ENCODE assay signal across 1 cellular context in the genomic region with DNA sequence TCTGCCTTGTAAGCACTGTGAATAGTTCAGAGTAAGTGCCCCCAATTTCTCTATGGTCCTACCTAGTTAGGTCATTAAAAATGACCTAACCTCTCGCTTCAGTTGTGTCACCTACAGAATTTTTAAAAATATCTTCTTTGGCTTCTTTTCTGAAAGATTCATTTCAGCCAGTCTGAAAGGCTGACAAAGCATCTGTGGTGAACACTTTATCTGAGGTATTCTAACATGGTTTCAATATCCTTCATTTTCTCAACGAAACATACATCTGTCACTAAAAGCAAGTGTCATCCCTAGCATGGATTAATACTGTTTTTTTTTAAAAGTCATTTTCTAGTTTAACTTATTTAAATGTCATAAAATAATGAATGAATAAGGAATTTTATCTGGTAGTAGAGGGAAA.
TF ChIP-seq lines count a peak whose summit lies in the region.

No MANE protein-coding gene starts in this region.

TF ChIP-seq in GM23338, 12 proteins besides CTCF, POLR2A, EP300 and RAD21:
- TF ChIP-seq, protein P1, sequence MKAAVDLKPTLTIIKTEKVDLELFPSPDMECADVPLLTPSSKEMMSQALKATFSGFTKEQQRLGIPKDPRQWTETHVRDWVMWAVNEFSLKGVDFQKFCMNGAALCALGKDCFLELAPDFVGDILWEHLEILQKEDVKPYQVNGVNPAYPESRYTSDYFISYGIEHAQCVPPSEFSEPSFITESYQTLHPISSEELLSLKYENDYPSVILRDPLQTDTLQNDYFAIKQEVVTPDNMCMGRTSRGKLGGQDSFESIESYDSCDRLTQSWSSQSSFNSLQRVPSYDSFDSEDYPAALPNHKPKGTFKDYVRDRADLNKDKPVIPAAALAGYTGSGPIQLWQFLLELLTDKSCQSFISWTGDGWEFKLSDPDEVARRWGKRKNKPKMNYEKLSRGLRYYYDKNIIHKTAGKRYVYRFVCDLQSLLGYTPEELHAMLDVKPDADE (IDR thresholded peaks at IDR 0.05) = no peak
- TF ChIP-seq STAT1 (IDR thresholded peaks at IDR 0.05; ENCODE audit: unreplicated experiment) = no peak
